In genomic region chr6:53651149-53651763, GRCh38 we compare ENCODE assay signal across 8 cellular contexts. TPM values are rescaled to one million over a fixed set of nuclear protein-coding genes. Genes with fewer than 3 reads are reported as not detected.
DNase-seq lines count a peak whose midpoint lies in the region; TF ChIP-seq lines count a peak whose summit lies in the region.

No MANE protein-coding gene starts in this region.

- peaks cover 0 to 8% (median 2%) of the 10 kb centered on the region in 4 donors for H3K4me1 ChIP-seq in Peyer's patch
- H3K4me1 ChIP-seq in neural progenitor cell, result no peaks in the 10 kb centered on the region
- H3K4me1 ChIP-seq in subcutaneous abdominal adipose tissue (ENCODE audit: control insufficient read depth in 5 of 5, insufficient read depth in 5 of 5, low read length in 5 of 5), result peaks cover 0 to 38% (median 30%) of the 10 kb centered on the region in 5 donors

- no peak overlapping the region for H3K9ac ChIP-seq in neural progenitor cell
- H3K9ac ChIP-seq in subcutaneous abdominal adipose tissue (ENCODE audit: low read length in 5 of 5), result peak overlapping the region in 4 of 5 donors; percentile 31 to 80 (median 64)

- peaks cover 27% of the 10 kb centered on the region for H3K27me3 Mint-ChIP-seq in activated T-helper 1 cell treated with anti-CD3 and anti-CD28 coated beads, Interleukin-12 subunit alpha, Interleukin-12 subunit beta, Interleukin-2, Interleukin-4 antibody, amounts not matched to agents 30 ng/mL and 10 ng/mL and 1 ng/mL, durations not matched to agents 14 hours and 24 hours and 36 hours (ENCODE audit: insufficient read depth)
- H3K27me3 Mint-ChIP-seq in neural progenitor cell (ENCODE audit: insufficient read depth, low read depth), result peaks cover 6% of the 10 kb centered on the region

- H3K4me3 Mint-ChIP-seq in activated T-helper 1 cell treated with anti-CD3 and anti-CD28 coated beads, Interleukin-12 subunit alpha, Interleukin-12 subunit beta, Interleukin-2, Interleukin-4 antibody, amounts not matched to agents 30 ng/mL and 10 ng/mL and 1 ng/mL, durations not matched to agents 14 hours and 24 hours and 36 hours, result peak overlapping the region; percentile 90
- peak overlapping the region; percentile 86 for H3K4me3 Mint-ChIP-seq in neural progenitor cell

- H3K27me3 ChIP-seq in Peyer's patch, result no peaks in the 10 kb centered on the region
- peaks cover 29% of the 10 kb centered on the region for H3K27me3 ChIP-seq in neural progenitor cell
- no peaks in the 10 kb centered on the region for H3K27me3 ChIP-seq in subcutaneous abdominal adipose tissue (ENCODE audit: control insufficient read depth in 5 of 5, insufficient read depth in 4 of 5, low read length in 5 of 5)

- no peaks in the 10 kb centered on the region for H3K79me2 ChIP-seq in neural progenitor cell (ENCODE audit: low read depth)

- peak overlapping the region; percentile 92 for H3K4me2 ChIP-seq in neural progenitor cell

- no peak for TF ChIP-seq POLR2A in Peyer's patch (IDR thresholded peaks at IDR 0.05)

- H3K9me3 ChIP-seq in Peyer's patch (no peaks in the 10 kb centered on the region), neural progenitor cell (ENCODE audit: low read depth) (no peaks in the 10 kb centered on the region), subcutaneous abdominal adipose tissue (ENCODE audit: control insufficient read depth in 5 of 5, low read length in 5 of 5) (no peaks in the 10 kb centered on the region)

- peaks cover 3% of the 10 kb centered on the region for H3F3A ChIP-seq in neural progenitor cell (ENCODE audit: low read depth)

- H3K4me1 Mint-ChIP-seq in activated T-helper 1 cell treated with anti-CD3 and anti-CD28 coated beads, Interleukin-12 subunit alpha, Interleukin-12 subunit beta, Interleukin-2, Interleukin-4 antibody, amounts not matched to agents 30 ng/mL and 10 ng/mL and 1 ng/mL, durations not matched to agents 14 hours and 24 hours and 36 hours (ENCODE audit: low read depth), result peaks cover 37% of the 10 kb centered on the region
- no peaks in the 10 kb centered on the region for H3K4me1 Mint-ChIP-seq in neural progenitor cell

- H3K4me3 ChIP-seq in Peyer's patch, result peak overlapping the region; percentile 45 to 73 (median 60)
- H3K4me3 ChIP-seq in neural progenitor cell, result peak overlapping the region; percentile 56
- peak overlapping the region; percentile 66 to 75 (median 70) for H3K4me3 ChIP-seq in subcutaneous abdominal adipose tissue (ENCODE audit: low read depth in 1 of 5, low read length in 5 of 5)

- TF ChIP-seq CTCF in GM20000 (IDR thresholded peaks at IDR 0.05; ENCODE audit: extremely low read depth, missing control alignments) (peak; percentile 15), Peyer's patch (IDR thresholded peaks at IDR 0.05) (peak; percentile 26 to 68 (median 49)), neural progenitor cell (IDR thresholded peaks at IDR 0.05) (peak; percentile 63)

- H3K36me3 Mint-ChIP-seq in activated T-helper 1 cell treated with anti-CD3 and anti-CD28 coated beads, Interleukin-12 subunit alpha, Interleukin-12 subunit beta, Interleukin-2, Interleukin-4 antibody, amounts not matched to agents 30 ng/mL and 10 ng/mL and 1 ng/mL, durations not matched to agents 14 hours and 24 hours and 36 hours (ENCODE audit: low read depth), result peaks cover 2% of the 10 kb centered on the region
- no peaks in the 10 kb centered on the region for H3K36me3 Mint-ChIP-seq in neural progenitor cell

- H3K27ac Mint-ChIP-seq in activated T-helper 1 cell treated with anti-CD3 and anti-CD28 coated beads, Interleukin-12 subunit alpha, Interleukin-12 subunit beta, Interleukin-2, Interleukin-4 antibody, amounts not matched to agents 30 ng/mL and 10 ng/mL and 1 ng/mL, durations not matched to agents 14 hours and 24 hours and 36 hours, result peak overlapping the region; percentile 81
- H3K27ac Mint-ChIP-seq in neural progenitor cell, result no peak overlapping the region

- H3K9me3 Mint-ChIP-seq in activated T-helper 1 cell treated with anti-CD3 and anti-CD28 coated beads, Interleukin-12 subunit alpha, Interleukin-12 subunit beta, Interleukin-2, Interleukin-4 antibody, amounts not matched to agents 30 ng/mL and 10 ng/mL and 1 ng/mL, durations not matched to agents 14 hours and 24 hours and 36 hours, result no peaks in the 10 kb centered on the region
- H3K9me3 Mint-ChIP-seq in neural progenitor cell, result no peaks in the 10 kb centered on the region

- no peaks in the 10 kb centered on the region for H3K36me3 ChIP-seq in Peyer's patch
- H3K36me3 ChIP-seq in neural progenitor cell, result no peaks in the 10 kb centered on the region
- peaks cover 0 to 4% (median 0%) of the 10 kb centered on the region in 5 donors for H3K36me3 ChIP-seq in subcutaneous abdominal adipose tissue (ENCODE audit: control insufficient read depth in 5 of 5, insufficient read depth in 5 of 5, low read length in 5 of 5)

- intact Hi-C loops in activated T-helper 1 cell treated with anti-CD3 and anti-CD28 coated beads, Interleukin-12 subunit alpha, Interleukin-12 subunit beta, Interleukin-2, Interleukin-4 antibody, amounts not matched to agents 30 ng/mL and 10 ng/mL and 1 ng/mL, durations not matched to agents 14 hours and 24 hours and 36 hours (cut with micrococcal nuclease), result loop anchor here (1.0 to 10.0 kb wide), 7 partner anchors 106 to 656 kb away; partner anchors contain the start of genes FBXO9, GCLC, GSTA4 and LRRC1

- peak overlapping the region; percentile 98 for H2AFZ ChIP-seq in neural progenitor cell (replicated peaks)

- peak; percentile 89 for DNase-seq in CD1c-positive myeloid dendritic cell (ENCODE audit: extremely low spot score)
- peak; percentile 57 for DNase-seq in GM20000 (ENCODE audit: low spot score)
- DNase-seq in KBM-7, result peak; percentile 79
- DNase-seq in Peyer's patch, result peak; percentile 71 to 88 (median 74)
- DNase-seq in activated T-helper 1 cell treated with anti-CD3 and anti-CD28 coated beads, Interleukin-12 subunit alpha, Interleukin-12 subunit beta, Interleukin-2, Interleukin-4 antibody, amounts not matched to agents 30 ng/mL and 10 ng/mL and 1 ng/mL, durations not matched to agents 14 hours and 24 hours and 36 hours (ENCODE audit: low spot score), result peak; percentile 51
- peak; percentile 68 for DNase-seq in fibroblast of the conjunctiva (ENCODE audit: low read depth)
- DNase-seq in neural progenitor cell (ENCODE audit: low spot score), result peak; percentile 81

- H3K27ac ChIP-seq in Peyer's patch (peak overlapping the region; percentile 64 to 84 (median 79)), neural progenitor cell (no peak overlapping the region), subcutaneous abdominal adipose tissue (ENCODE audit: low read depth, low read length) (peak overlapping the region; percentile 79)

- in situ Hi-C loops in KBM-7 (cut with MboI; ENCODE audit: low pct_unique_long_range_greater_than_20kb, low sequenced_read_pairs), result no loop called here

- no peaks in the 10 kb centered on the region for H4K20me1 ChIP-seq in neural progenitor cell (ENCODE audit: low read depth)

RNA-seq across cellular contexts. Expression of gene KLHL31, which starts 14.3 kb away (rescaled TPM):
- 1 to 10 TPM in 1 of 4 donors, under 1 TPM in 3; 0.53 to 1.2 (median 0.68) TPM for total RNA-seq in Peyer's patch
- 0.13 and 0.22 TPM in 2 replicates for total RNA-seq in activated T-helper 1 cell treated with anti-CD3 and anti-CD28 coated beads, Interleukin-12 subunit alpha, Interleukin-12 subunit beta, Interleukin-2, Interleukin-4 antibody, amounts not matched to agents 30 ng/mL and 10 ng/mL and 1 ng/mL, durations not matched to agents 14 hours and 24 hours and 36 hours
- total RNA-seq in neural progenitor cell (ENCODE audit: low replicate concordance), result 0.06 and 0.17 TPM in 2 replicates
